ENCODE assay signal across 1 cellular context in genomic region chr1:241519308-241520079, GRCh38.
TF ChIP-seq lines count a peak whose summit lies in the region.

Gene FH, minus strand, starts transcription at chr1:241519755. Its CDS starts 33 bp downstream, at chr1:241519722.

TF ChIP-seq in HepG2, 621 proteins besides CTCF, POLR2A, EP300 and RAD21 (continued from another document and continues in another):
- peak; percentile 89 for TF ChIP-seq ZFP91 (CRISPR knock-in tag; IDR thresholded peaks at IDR 0.05; ENCODE audit: borderline replicate concordance)
- TF ChIP-seq XBP1 (CRISPR knock-in tag; IDR thresholded peaks at IDR 0.05), result no peak
- no peak; the same call in 1 of the 2 replicates for TF ChIP-seq ZNF607 (CRISPR knock-in tag; IDR thresholded peaks at IDR 0.05; ENCODE audit: borderline replicate concordance)
- TF ChIP-seq ZFP62 (CRISPR knock-in tag; IDR thresholded peaks at IDR 0.05), result no peak
- TF ChIP-seq SAP130 (CRISPR knock-in tag; IDR thresholded peaks at IDR 0.05; ENCODE audit: low read depth), result peak; percentile 90
- no peak for TF ChIP-seq IRX3 (CRISPR knock-in tag; IDR thresholded peaks at IDR 0.05; ENCODE audit: borderline replicate concordance, low read depth)
- TF ChIP-seq CCAR2 (optimal IDR thresholded peaks at IDR 0.05; ENCODE audit: low read depth, low read length), result no peak
- peak; percentile 45 for TF ChIP-seq CBX1 (IDR thresholded peaks at IDR 0.05; ENCODE audit: low read depth)
- no peak for TF ChIP-seq TEF (CRISPR knock-in tag; IDR thresholded peaks at IDR 0.05)
- peak; percentile 45 for TF ChIP-seq YY1 (IDR thresholded peaks at IDR 0.05; ENCODE audit: insufficient read depth, insufficient replicate concordance, low read depth, low read length)
- TF ChIP-seq KDM1A (CRISPR knock-in tag; IDR thresholded peaks at IDR 0.05), result no peak
- no peak for TF ChIP-seq PBX2 (CRISPR knock-in tag; IDR thresholded peaks at IDR 0.05)
- TF ChIP-seq ZNF639 (CRISPR knock-in tag; conservative IDR thresholded peaks at IDR 0.05), result no peak
- TF ChIP-seq SKIL (CRISPR knock-in tag; IDR thresholded peaks at IDR 0.05; ENCODE audit: borderline replicate concordance), result no peak
- no peak for TF ChIP-seq GPBP1L1 (CRISPR knock-in tag; IDR thresholded peaks at IDR 0.05)
- TF ChIP-seq HIC2 (CRISPR knock-in tag; IDR thresholded peaks at IDR 0.05; ENCODE audit: low read depth), result peak; percentile 33; the same call in 1 of the 2 replicates
- no peak for TF ChIP-seq ZNF232 (CRISPR knock-in tag; IDR thresholded peaks at IDR 0.05; ENCODE audit: borderline replicate concordance)
- no peak for TF ChIP-seq MAFF (IDR thresholded peaks at IDR 0.05; ENCODE audit: low read depth, low read length)
- peak; percentile 37; the same call in 1 of the 2 replicates for TF ChIP-seq KLF9 (CRISPR knock-in tag; IDR thresholded peaks at IDR 0.05; ENCODE audit: low read depth)
- TF ChIP-seq ZNF703 (CRISPR knock-in tag; IDR thresholded peaks at IDR 0.05; ENCODE audit: borderline replicate concordance), result peak; percentile 74; the same call in 1 of the 2 replicates
- no peak for TF ChIP-seq TOPORS (CRISPR knock-in tag; IDR thresholded peaks at IDR 0.05)
- TF ChIP-seq FUBP1 (CRISPR knock-in tag; IDR thresholded peaks at IDR 0.05; ENCODE audit: borderline replicate concordance), result no peak
- peak; percentile 83; the same call in 1 of the 2 replicates for TF ChIP-seq ZSCAN9 (CRISPR knock-in tag; IDR thresholded peaks at IDR 0.05; ENCODE audit: borderline replicate concordance)
- TF ChIP-seq KDM4B (CRISPR knock-in tag; IDR thresholded peaks at IDR 0.05), result no peak
- no peak for TF ChIP-seq ZNF569 (CRISPR knock-in tag; IDR thresholded peaks at IDR 0.05; ENCODE audit: borderline replicate concordance)
- TF ChIP-seq AHDC1 (CRISPR knock-in tag; IDR thresholded peaks at IDR 0.05; ENCODE audit: borderline replicate concordance), result no peak
- no peak for TF ChIP-seq CENPX (CRISPR knock-in tag; IDR thresholded peaks at IDR 0.05)
- peak; percentile 73 for TF ChIP-seq MXD1 (CRISPR knock-in tag; IDR thresholded peaks at IDR 0.05)
- TF ChIP-seq WIZ (CRISPR knock-in tag; IDR thresholded peaks at IDR 0.05), result peak; percentile 86; the same call in 1 of the 2 replicates
- no peak for TF ChIP-seq SOX5 (CRISPR knock-in tag; IDR thresholded peaks at IDR 0.05; ENCODE audit: borderline replicate concordance)
- TF ChIP-seq MBD4 (IDR thresholded peaks at IDR 0.05; ENCODE audit: borderline replicate concordance, low read length), result no peak
- no peak for TF ChIP-seq ZNF180 (CRISPR knock-in tag; IDR thresholded peaks at IDR 0.05; ENCODE audit: borderline replicate concordance, low read depth)
- no peak for TF ChIP-seq REL (CRISPR knock-in tag; conservative IDR thresholded peaks at IDR 0.05)
- no peak for TF ChIP-seq ZNF775 (CRISPR knock-in tag; IDR thresholded peaks at IDR 0.05; ENCODE audit: borderline replicate concordance)
- TF ChIP-seq KDM5A (IDR thresholded peaks at IDR 0.05; ENCODE audit: borderline replicate concordance, low read length), result peak; percentile 56; the same call in 1 of the 2 replicates
- TF ChIP-seq HMG20B (CRISPR knock-in tag; conservative IDR thresholded peaks at IDR 0.05), result no peak
- peak; percentile 71; the same call in 1 of the 2 replicates for TF ChIP-seq BORCS8-MEF2B (CRISPR knock-in tag; IDR thresholded peaks at IDR 0.05)
- TF ChIP-seq RCOR2 (CRISPR knock-in tag; IDR thresholded peaks at IDR 0.05), result no peak
- TF ChIP-seq ISL2 (CRISPR knock-in tag; IDR thresholded peaks at IDR 0.05), result peak; percentile 34; the same call in 1 of the 2 replicates
- TF ChIP-seq JDP2 (CRISPR knock-in tag; IDR thresholded peaks at IDR 0.05; ENCODE audit: borderline replicate concordance), result no peak
- no peak for TF ChIP-seq GRHL1 (CRISPR knock-in tag; conservative IDR thresholded peaks at IDR 0.05)
